Comparison of ENCODE assay signal across 8 cellular contexts in genomic region chrX:134806707-134807038, GRCh38. TPM values are rescaled to one million over a fixed set of nuclear protein-coding genes. Genes with fewer than 3 reads are reported as not detected.
DNase-seq lines count a peak whose midpoint lies in the region; ATAC-seq and TF ChIP-seq lines count a peak whose summit lies in the region.

No MANE protein-coding gene starts in this region.

- TF ChIP-seq EP300 in upper lobe of left lung (IDR thresholded peaks at IDR 0.05): no peak

- peaks cover 14% of the 10 kb centered on the region for H3K4me1 Mint-ChIP-seq in activated naive CD4-positive, alpha-beta T cell treated with anti-CD3 and anti-CD28 coated beads for 36 hours (ENCODE audit: low read depth)

- peak overlapping the region; percentile 92 for H3K4me3 Mint-ChIP-seq in activated naive CD4-positive, alpha-beta T cell treated with anti-CD3 and anti-CD28 coated beads for 36 hours

- 0 to 15% methylated on average over 2 of the region's 2 CpGs for WGBS in lung, 2 donors
- WGBS in upper lobe of left lung, 2 donors: 0 to 20% methylated on average over 2 of the region's 2 CpGs

- no peaks in the 10 kb centered on the region for H3K9me3 Mint-ChIP-seq in activated naive CD4-positive, alpha-beta T cell treated with anti-CD3 and anti-CD28 coated beads for 36 hours

- DNase-seq in activated naive CD4-positive, alpha-beta T cell treated with anti-CD3 and anti-CD28 coated beads for 36 hours: no peak
- no peak for DNase-seq in activated naive CD4-positive, alpha-beta T cell treated with anti-CD3 and anti-CD28 coated beads, Interleukin-2, amount 50 U/mL, for 16 hours
- DNase-seq in astrocyte of the spinal cord (ENCODE audit: low read depth, low spot score): no peak
- DNase-seq in lung (ENCODE audit: low spot score): no peak
- DNase-seq in upper lobe of left lung: no peak
- no peak for DNase-seq in NCI-H69 (lab: John Stamatoyannopoulos, UW)
- DNase-seq in NCI-H1436 (lab: John Stamatoyannopoulos, UW): no peak

- peak overlapping the region; percentile 86 to 88 for H3K27ac ChIP-seq in lung (ENCODE audit: low read depth in 1 of 2, low read length in 1 of 2)
- H3K27ac ChIP-seq in upper lobe of left lung: peak overlapping the region; percentile 85 to 90 (median 86)

- CTCF ChIA-PET in activated naive CD4-positive, alpha-beta T cell treated with anti-CD3 and anti-CD28 coated beads for 36 hours (lab: Charles Lee): interaction anchor here (0.7 kb wide), 3 partner anchors 87 to 792 kb away, joined by 3 to 5 read pairs (median 4); no protein-coding TSS in a partner anchor

- no peaks in the 10 kb centered on the region for H3K27me3 Mint-ChIP-seq in activated naive CD4-positive, alpha-beta T cell treated with anti-CD3 and anti-CD28 coated beads for 36 hours (ENCODE audit: low read depth)

- H3K4me1 ChIP-seq in lung (ENCODE audit: control insufficient read depth in 2 of 2, insufficient read depth in 2 of 2, low read length in 2 of 2): no peaks in the 10 kb centered on the region
- peaks cover 0 to 3% (median 0%) of the 10 kb centered on the region in 4 donors for H3K4me1 ChIP-seq in upper lobe of left lung

- no peak for ATAC-seq in lung (ENCODE audit: insufficient read depth, low FRiP score)
- no peak for ATAC-seq in upper lobe of left lung (ENCODE audit: low FRiP score in 2 of 2)
- no peak for ATAC-seq in GM19397 (IDR thresholded peaks at IDR 0.05; ENCODE audit: unreplicated experiment)

- H3K9me3 ChIP-seq in lung (ENCODE audit: control insufficient read depth in 2 of 2, insufficient read depth in 1 of 2, low read length in 1 of 2) (no peaks in the 10 kb centered on the region), upper lobe of left lung (no peaks in the 10 kb centered on the region)

- TF ChIP-seq POLR2A in upper lobe of left lung (IDR thresholded peaks at IDR 0.05): no peak

- H3K4me3 ChIP-seq in astrocyte of the spinal cord (ENCODE audit: low read depth, low read length): peak overlapping the region; percentile 66
- no peak overlapping the region for H3K4me3 ChIP-seq in lung
- H3K4me3 ChIP-seq in upper lobe of left lung: peak overlapping the region in 3 of 4 donors; percentile 58 to 78 (median 61)

- no peak for TF ChIP-seq CTCF in astrocyte of the spinal cord (IDR thresholded peaks at IDR 0.05; ENCODE audit: low read depth, low read length)
- TF ChIP-seq CTCF in lung (IDR thresholded peaks at IDR 0.05; ENCODE audit: control extremely low read depth, extremely low read depth): no peak
- no peak for TF ChIP-seq CTCF in upper lobe of left lung (IDR thresholded peaks at IDR 0.05)

- no peaks in the 10 kb centered on the region for H3K27me3 ChIP-seq in lung (ENCODE audit: control insufficient read depth, insufficient read depth)
- H3K27me3 ChIP-seq in upper lobe of left lung: no peaks in the 10 kb centered on the region

- intact Hi-C loops in activated naive CD4-positive, alpha-beta T cell treated with anti-CD3 and anti-CD28 coated beads for 36 hours (cut with micrococcal nuclease): loop anchor here (1.0 to 2.0 kb wide), 2 partner anchors 87 to 714 kb away; partner anchors contain the start of gene INTS6L

- in situ Hi-C loops in astrocyte of the spinal cord (cut with HindIII; ENCODE audit: low sequenced_read_pairs): no loop called here

- no peaks in the 10 kb centered on the region for H3K36me3 Mint-ChIP-seq in activated naive CD4-positive, alpha-beta T cell treated with anti-CD3 and anti-CD28 coated beads for 36 hours (ENCODE audit: low read depth)

- H3K27ac Mint-ChIP-seq in activated naive CD4-positive, alpha-beta T cell treated with anti-CD3 and anti-CD28 coated beads for 36 hours: peak overlapping the region; percentile 95

- H3K36me3 ChIP-seq in lung (ENCODE audit: control insufficient read depth in 2 of 2, insufficient read depth in 2 of 2, low read length in 2 of 2) (no peaks in the 10 kb centered on the region), upper lobe of left lung (no peaks in the 10 kb centered on the region)

RNA-seq across cellular contexts. Expression of gene PABIR2, which starts 9.7 kb away (rescaled TPM):
- 10 to 100 TPM; 55.4 to 58.2 TPM for total RNA-seq in activated naive CD4-positive, alpha-beta T cell treated with anti-CD3 and anti-CD28 coated beads for 36 hours
- total RNA-seq in lung (10 to 100 TPM; 16.0 to 18.8 TPM), upper lobe of left lung (10 to 100 TPM; 11.4 to 25.1 (median 15.6) TPM)
- 10 to 100 TPM; 12.1 to 27.6 TPM for polyA plus RNA-seq in lung
